Comparison of ENCODE assay signal across 14 cellular contexts in genomic region chr2:1478311-1479305, GRCh38.
"Had no signal": no experiment of that assay in that cellular context is flagged by ENCODE, and none has a peak within 500 bp of the region (broad histone marks: within the 10 kb centered on the region; RNA-seq: fewer than 3 reads in every experiment).

No MANE protein-coding gene starts in this region.

- DNase-seq: activated CD4-positive, alpha-beta memory T cell treated with anti-CD3 and anti-CD28 coated beads for 36 hours; activated naive CD4-positive, alpha-beta T cell treated with anti-CD3 and anti-CD28 coated beads, Interleukin-2, amount 10 ng/mL, durations not matched to agents 7 days and 5 days; body of pancreas; cerebellar nuclear complex; glutamatergic neuron; immature natural killer cell; stimulated activated CD4-positive, alpha-beta T cell treated with anti-CD3 and anti-CD28 coated beads, Interleukin-15, amount 100 ng/mL, for 24 hours; stimulated activated CD4-positive, alpha-beta T cell treated with anti-CD3 and anti-CD28 coated beads, Interleukin-4, amount 100 ng/mL, for 24 hours; SW 1271; T1000 had no signal

- H3K36me3 Mint-ChIP-seq: activated CD4-positive, alpha-beta memory T cell treated with anti-CD3 and anti-CD28 coated beads for 36 hours; activated naive CD4-positive, alpha-beta T cell treated with anti-CD3 and anti-CD28 coated beads, Interleukin-2, amount 10 ng/mL, durations not matched to agents 7 days and 5 days; immature natural killer cell; memory B cell had no signal

- H3K27me3 Mint-ChIP-seq: activated naive CD4-positive, alpha-beta T cell treated with anti-CD3 and anti-CD28 coated beads, Interleukin-2, amount 10 ng/mL, durations not matched to agents 7 days and 5 days; activated T-helper 17 cell treated with anti-CD3 and anti-CD28 coated beads, Interleukin-2, amount 50 U/mL, for 72 hours had no signal

- H3K27ac Mint-ChIP-seq: activated CD4-positive, alpha-beta memory T cell treated with anti-CD3 and anti-CD28 coated beads for 36 hours; activated naive CD4-positive, alpha-beta T cell treated with anti-CD3 and anti-CD28 coated beads, Interleukin-2, amount 10 ng/mL, durations not matched to agents 7 days and 5 days; activated T-helper 17 cell treated with anti-CD3 and anti-CD28 coated beads, Interleukin-2, amount 50 U/mL, for 72 hours; immature natural killer cell; memory B cell; nephron had no signal

- H3K9me3 Mint-ChIP-seq: activated CD4-positive, alpha-beta memory T cell treated with anti-CD3 and anti-CD28 coated beads for 36 hours; activated T-helper 17 cell treated with anti-CD3 and anti-CD28 coated beads, Interleukin-2, amount 50 U/mL, for 72 hours; immature natural killer cell; memory B cell; nephron had no signal

- ATAC-seq: activated T-helper 17 cell treated with anti-CD3 and anti-CD28 coated beads, Interleukin-2, amount 50 U/mL, for 72 hours; body of pancreas; left lobe of liver had no signal

- H3K4me3 Mint-ChIP-seq: activated CD4-positive, alpha-beta memory T cell treated with anti-CD3 and anti-CD28 coated beads for 36 hours; activated naive CD4-positive, alpha-beta T cell treated with anti-CD3 and anti-CD28 coated beads, Interleukin-2, amount 10 ng/mL, durations not matched to agents 7 days and 5 days; activated T-helper 17 cell treated with anti-CD3 and anti-CD28 coated beads, Interleukin-2, amount 50 U/mL, for 72 hours; immature natural killer cell; memory B cell; nephron had no signal

- H3K4me1 Mint-ChIP-seq: activated naive CD4-positive, alpha-beta T cell treated with anti-CD3 and anti-CD28 coated beads, Interleukin-2, amount 10 ng/mL, durations not matched to agents 7 days and 5 days; activated T-helper 17 cell treated with anti-CD3 and anti-CD28 coated beads, Interleukin-2, amount 50 U/mL, for 72 hours; immature natural killer cell; memory B cell; nephron had no signal
